In genomic region chr20:62407221-62407992, GRCh38 we compare ENCODE assay signal across 1 cellular context.
TF ChIP-seq lines count a peak whose summit lies in the region.

Gene CABLES2 (minus strand): TSS chr20:62407285. CDS start chr20:62407276, 9 bp downstream.

TF ChIP-seq in HepG2, 621 proteins besides CTCF, POLR2A, EP300 and RAD21 (continued from another document and continues in another):
- TF ChIP-seq, protein P1, sequence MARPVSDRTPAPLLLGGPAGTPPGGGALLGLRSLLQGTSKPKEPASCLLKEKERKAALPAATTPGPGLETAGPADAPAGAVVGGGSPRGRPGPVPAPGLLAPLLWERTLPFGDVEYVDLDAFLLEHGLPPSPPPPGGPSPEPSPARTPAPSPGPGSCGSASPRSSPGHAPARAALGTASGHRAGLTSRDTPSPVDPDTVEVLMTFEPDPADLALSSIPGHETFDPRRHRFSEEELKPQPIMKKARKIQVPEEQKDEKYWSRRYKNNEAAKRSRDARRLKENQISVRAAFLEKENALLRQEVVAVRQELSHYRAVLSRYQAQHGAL (CRISPR knock-in tag; IDR thresholded peaks at IDR 0.05; ENCODE audit: not compliant biosample characterization): peak; percentile 90
- TF ChIP-seq PRPF4 (IDR thresholded peaks at IDR 0.05; ENCODE audit: low read depth, low read length, poor library complexity, severe bottlenecking): peak; percentile 77
- TF ChIP-seq HNRNPUL1 (IDR thresholded peaks at IDR 0.05; ENCODE audit: low read depth, low read length): no peak
- TF ChIP-seq RARG (CRISPR knock-in tag; IDR thresholded peaks at IDR 0.05; ENCODE audit: low read depth): 0 out of 2 replicates have a peak, but pooled peaks have one; percentile 71
- TF ChIP-seq, protein P2, sequence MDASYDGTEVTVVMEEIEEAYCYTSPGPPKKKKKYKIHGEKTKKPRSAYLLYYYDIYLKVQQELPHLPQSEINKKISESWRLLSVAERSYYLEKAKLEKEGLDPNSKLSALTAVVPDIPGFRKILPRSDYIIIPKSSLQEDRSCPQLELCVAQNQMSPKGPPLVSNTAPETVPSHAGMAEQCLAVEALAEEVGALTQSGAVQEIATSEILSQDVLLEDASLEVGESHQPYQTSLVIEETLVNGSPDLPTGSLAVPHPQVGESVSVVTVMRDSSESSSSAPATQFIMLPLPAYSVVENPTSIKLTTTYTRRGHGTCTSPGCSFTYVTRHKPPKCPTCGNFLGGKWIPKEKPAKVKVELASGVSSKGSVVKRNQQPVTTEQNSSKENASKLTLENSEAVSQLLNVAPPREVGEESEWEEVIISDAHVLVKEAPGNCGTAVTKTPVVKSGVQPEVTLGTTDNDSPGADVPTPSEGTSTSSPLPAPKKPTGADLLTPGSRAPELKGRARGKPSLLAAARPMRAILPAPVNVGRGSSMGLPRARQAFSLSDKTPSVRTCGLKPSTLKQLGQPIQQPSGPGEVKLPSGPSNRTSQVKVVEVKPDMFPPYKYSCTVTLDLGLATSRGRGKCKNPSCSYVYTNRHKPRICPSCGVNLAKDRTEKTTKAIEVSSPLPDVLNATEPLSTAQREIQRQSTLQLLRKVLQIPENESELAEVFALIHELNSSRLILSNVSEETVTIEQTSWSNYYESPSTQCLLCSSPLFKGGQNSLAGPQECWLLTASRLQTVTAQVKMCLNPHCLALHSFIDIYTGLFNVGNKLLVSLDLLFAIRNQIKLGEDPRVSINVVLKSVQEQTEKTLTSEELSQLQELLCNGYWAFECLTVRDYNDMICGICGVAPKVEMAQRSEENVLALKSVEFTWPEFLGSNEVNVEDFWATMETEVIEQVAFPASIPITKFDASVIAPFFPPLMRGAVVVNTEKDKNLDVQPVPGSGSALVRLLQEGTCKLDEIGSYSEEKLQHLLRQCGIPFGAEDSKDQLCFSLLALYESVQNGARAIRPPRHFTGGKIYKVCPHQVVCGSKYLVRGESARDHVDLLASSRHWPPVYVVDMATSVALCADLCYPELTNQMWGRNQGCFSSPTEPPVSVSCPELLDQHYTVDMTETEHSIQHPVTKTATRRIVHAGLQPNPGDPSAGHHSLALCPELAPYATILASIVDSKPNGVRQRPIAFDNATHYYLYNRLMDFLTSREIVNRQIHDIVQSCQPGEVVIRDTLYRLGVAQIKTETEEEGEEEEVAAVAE (CRISPR knock-in tag; IDR thresholded peaks at IDR 0.05; ENCODE audit: borderline replicate concordance): peak; percentile 76; the same call in 1 of the 2 replicates
- TF ChIP-seq ZNF724P (CRISPR knock-in tag; IDR thresholded peaks at IDR 0.05; ENCODE audit: borderline replicate concordance): no peak; the same call in none of the 2 replicates
- no peak for TF ChIP-seq CCAR2 (optimal IDR thresholded peaks at IDR 0.05; ENCODE audit: low read depth, low read length)
- peak; percentile 92 for TF ChIP-seq ZNF34 (CRISPR knock-in tag; IDR thresholded peaks at IDR 0.05; ENCODE audit: borderline replicate concordance)
- TF ChIP-seq ARNT2 (CRISPR knock-in tag; IDR thresholded peaks at IDR 0.05; ENCODE audit: low read depth): peak; percentile 95
- peak; percentile 67; the same call in 1 of the 2 replicates for TF ChIP-seq TEAD2 (CRISPR knock-in tag; IDR thresholded peaks at IDR 0.05)
- no peak for TF ChIP-seq ZUFSP (CRISPR knock-in tag; IDR thresholded peaks at IDR 0.05; ENCODE audit: borderline replicate concordance)
- TF ChIP-seq MED13 (CRISPR knock-in tag; IDR thresholded peaks at IDR 0.05): peak; percentile 88
- peak; percentile 88 for TF ChIP-seq ZNF800 (CRISPR knock-in tag; IDR thresholded peaks at IDR 0.05)
- peak; percentile 96; the same call in 1 of the 2 replicates for TF ChIP-seq ZNF333 (CRISPR knock-in tag; IDR thresholded peaks at IDR 0.05; ENCODE audit: borderline replicate concordance)
- TF ChIP-seq SNAPC2 (CRISPR knock-in tag; IDR thresholded peaks at IDR 0.05): peak; percentile 99
- peak; percentile 71; the same call in 1 of the 2 replicates for TF ChIP-seq ZNF563 (CRISPR knock-in tag; IDR thresholded peaks at IDR 0.05)
- peak; percentile 85; the same call in 1 of the 2 replicates for TF ChIP-seq ZNF138 (CRISPR knock-in tag; IDR thresholded peaks at IDR 0.05; ENCODE audit: low read depth)
- no peak for TF ChIP-seq NBN (conservative IDR thresholded peaks at IDR 0.05)
- peak; percentile 96 for TF ChIP-seq KDM2A (CRISPR knock-in tag; IDR thresholded peaks at IDR 0.05; ENCODE audit: borderline replicate concordance, low read depth)
- no peak for TF ChIP-seq NFIB (CRISPR knock-in tag; IDR thresholded peaks at IDR 0.05; ENCODE audit: borderline replicate concordance)
- TF ChIP-seq ZNF264 (CRISPR knock-in tag; IDR thresholded peaks at IDR 0.05): peak; percentile 90
- TF ChIP-seq ZNF280D (CRISPR knock-in tag; IDR thresholded peaks at IDR 0.05): peak; percentile 67
- TF ChIP-seq KIAA2018 (CRISPR knock-in tag; IDR thresholded peaks at IDR 0.05; ENCODE audit: borderline replicate concordance): no peak
- no peak for TF ChIP-seq THAP7 (CRISPR knock-in tag; IDR thresholded peaks at IDR 0.05)
- peak; percentile 93 for TF ChIP-seq TBX2 (CRISPR knock-in tag; IDR thresholded peaks at IDR 0.05; ENCODE audit: borderline replicate concordance)
- TF ChIP-seq, protein P3, sequence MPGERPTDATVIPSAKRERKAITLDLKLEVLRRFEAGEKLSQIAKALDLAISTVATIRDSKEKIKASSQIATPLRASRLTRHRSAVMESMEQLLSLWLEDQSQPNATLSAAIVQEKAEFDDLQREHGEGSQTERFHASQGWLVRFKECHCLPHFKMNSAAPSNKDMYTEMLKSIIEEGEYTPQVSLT (CRISPR knock-in tag; IDR thresholded peaks at IDR 0.05; ENCODE audit: borderline replicate concordance, low read depth): no peak; the same call in 1 of the 2 replicates
- TF ChIP-seq ZNF678 (CRISPR knock-in tag; IDR thresholded peaks at IDR 0.05): peak; percentile 81
- peak; percentile 83 for TF ChIP-seq SMAD3 (CRISPR knock-in tag; IDR thresholded peaks at IDR 0.05)
